In the genomic region with DNA sequence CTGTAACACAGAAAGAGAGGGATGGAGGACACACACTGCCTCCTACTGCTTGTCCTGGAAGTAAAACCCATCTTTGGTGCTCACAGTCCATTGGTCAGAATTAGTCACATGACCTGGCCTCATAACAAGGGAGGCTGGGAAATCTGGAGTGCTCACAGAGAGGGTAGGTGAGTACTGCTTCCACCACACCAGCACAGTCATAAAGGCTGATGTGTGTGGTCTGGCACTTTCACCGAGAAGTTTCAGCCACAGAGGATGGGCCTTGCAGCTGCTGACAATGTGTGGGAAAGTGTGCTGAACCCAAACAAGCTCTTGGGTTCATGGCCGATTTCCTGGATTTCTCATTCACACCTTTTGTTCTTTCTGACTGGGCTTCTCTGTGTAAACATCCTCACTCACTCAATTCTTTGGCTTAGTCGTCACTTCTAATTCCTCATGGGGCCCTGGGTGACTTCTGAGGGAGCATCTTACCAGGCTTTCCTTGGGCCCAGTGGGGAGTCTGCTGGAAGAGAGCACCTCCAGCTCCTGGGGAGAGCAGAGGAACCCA, we compare ENCODE assay signal across 7 cellular contexts.
A peak's percentile ranks its signal among the peaks of the same experiment; 100 is the strongest.
DNase-seq lines count a peak whose midpoint lies in the region; ATAC-seq and TF ChIP-seq lines count a peak whose summit lies in the region.

No MANE protein-coding gene starts in this region.

- H2BK120ac ChIP-seq in neuronal stem cell (ENCODE audit: low read depth, low read length): no peak overlapping the region

- H3K27me3 ChIP-seq in SJSA1 (replicated peaks) (no peaks in the 10 kb centered on the region), neuronal stem cell (ENCODE audit: control insufficient read depth in 3 of 3, insufficient read depth in 3 of 3, low read depth in 1 of 3, low read length in 3 of 3) (no peaks in the 10 kb centered on the region), colonic mucosa (no peaks in the 10 kb centered on the region)

- TF ChIP-seq CTCF in colonic mucosa (IDR thresholded peaks at IDR 0.05) (no peak), osteocyte (IDR thresholded peaks at IDR 0.05) (no peak)

- DNase-seq in SJSA1 (ENCODE audit: low read depth in 1 of 2, low spot score in 2 of 2): peak; percentile 93 to 96
- DNase-seq in neuronal stem cell (ENCODE audit: low spot score): no peak
- DNase-seq in putamen (ENCODE audit: low spot score): no peak
- DNase-seq in colonic mucosa: no peak
- no peak for DNase-seq in osteocyte (ENCODE audit: extremely low spot score, unreplicated experiment)

- no peak overlapping the region for H3K27ac Mint-ChIP-seq in osteocyte (ENCODE audit: unreplicated experiment)

- H3K27ac ChIP-seq in SJSA1: peak overlapping the region; percentile 78
- H3K27ac ChIP-seq in neuronal stem cell (replicated peaks; ENCODE audit: low read length): no peak overlapping the region
- no peak overlapping the region for H3K27ac ChIP-seq in colonic mucosa

- H3K4me1 ChIP-seq in SJSA1 (replicated peaks): peaks cover 38% of the 10 kb centered on the region
- no peaks in the 10 kb centered on the region for H3K4me1 ChIP-seq in neuronal stem cell (ENCODE audit: control insufficient read depth in 2 of 2, insufficient read depth in 1 of 2, low read depth in 1 of 2, low read length in 2 of 2)
- H3K4me1 ChIP-seq in colonic mucosa: no peaks in the 10 kb centered on the region

- H3K9ac ChIP-seq in neuronal stem cell (ENCODE audit: low read depth, low read length, poor library complexity): no peak overlapping the region
- H3K9ac ChIP-seq in colonic mucosa (ENCODE audit: low read depth in 2 of 2, low read length in 2 of 2): no peak overlapping the region

- peaks cover 7% of the 10 kb centered on the region for H3K27me3 Mint-ChIP-seq in osteocyte (ENCODE audit: unreplicated experiment)

- no peak overlapping the region for H2BK15ac ChIP-seq in neuronal stem cell (ENCODE audit: low read length)

- no peak overlapping the region for H3K14ac ChIP-seq in neuronal stem cell (ENCODE audit: low read length)

- H3K23ac ChIP-seq in neuronal stem cell (ENCODE audit: low read depth, low read length, poor library complexity): no peak overlapping the region

- H3K9me3 ChIP-seq in SJSA1 (replicated peaks): no peaks in the 10 kb centered on the region
- H3K9me3 ChIP-seq in neuronal stem cell (replicated peaks in 1 of 2; ENCODE audit: control insufficient read depth in 2 of 2, insufficient read depth in 1 of 2, low read depth in 1 of 2, low read length in 2 of 2): peaks cover 0 to 4% of the 10 kb centered on the region in 2 donors
- H3K9me3 ChIP-seq in colonic mucosa: no peaks in the 10 kb centered on the region

- H2BK5ac ChIP-seq in neuronal stem cell (ENCODE audit: low read length): no peak overlapping the region

- no CpG with 5 or more reads among the region's 3 CpGs for WGBS in neuronal stem cell (ENCODE audit: extremely low coverage in 2 of 2, insufficient read length in 2 of 2, insufficient replicate concordance in 1 of 2), 2 donors

- H2AK5ac ChIP-seq in neuronal stem cell (ENCODE audit: low read depth, low read length): no peak overlapping the region

- H3K36me3 ChIP-seq in SJSA1: no peaks in the 10 kb centered on the region
- no peaks in the 10 kb centered on the region for H3K36me3 ChIP-seq in neuronal stem cell (replicated peaks in 1 of 2; ENCODE audit: control insufficient read depth in 2 of 2, insufficient read depth in 2 of 2, low read length in 2 of 2)
- no peaks in the 10 kb centered on the region for H3K36me3 ChIP-seq in colonic mucosa

- peak overlapping the region; percentile 48 for H3K18ac ChIP-seq in neuronal stem cell (ENCODE audit: low read length)

- peaks cover 2% of the 10 kb centered on the region for H3K79me1 ChIP-seq in neuronal stem cell (ENCODE audit: low read depth, low read length)

- H3K4me3 ChIP-seq in SJSA1 (no peak overlapping the region), neuronal stem cell (ENCODE audit: low read length in 2 of 2) (no peak overlapping the region), colonic mucosa (no peak overlapping the region)

- H3K4me2 ChIP-seq in neuronal stem cell (ENCODE audit: insufficient read depth, low read length, poor library complexity, severe bottlenecking): no peak overlapping the region

- H4K91ac ChIP-seq in neuronal stem cell (ENCODE audit: low read depth, low read length, poor library complexity): no peak overlapping the region

- ATAC-seq in GM19025 (IDR thresholded peaks at IDR 0.05; ENCODE audit: low read depth, unreplicated experiment) (peak; percentile 96), HG02759 (IDR thresholded peaks at IDR 0.05; ENCODE audit: unreplicated experiment) (peak; percentile 100)

- no peak overlapping the region for H3K4me3 Mint-ChIP-seq in osteocyte (ENCODE audit: unreplicated experiment)

- no peak overlapping the region for H4K8ac ChIP-seq in neuronal stem cell (ENCODE audit: low read depth, low read length)

- no peaks in the 10 kb centered on the region for H3K4me1 Mint-ChIP-seq in osteocyte (ENCODE audit: unreplicated experiment)

- H3K36me3 Mint-ChIP-seq in osteocyte (ENCODE audit: unreplicated experiment): no peaks in the 10 kb centered on the region

- no peak overlapping the region for H2BK12ac ChIP-seq in neuronal stem cell (ENCODE audit: low read length)

- intact Hi-C loops in colonic mucosa (cut with DNase I): no loop called here

- no peaks in the 10 kb centered on the region for H3K9me3 Mint-ChIP-seq in osteocyte (ENCODE audit: unreplicated experiment)

- H2AFZ ChIP-seq in neuronal stem cell (ENCODE audit: low read length): no peak overlapping the region

- H3K4ac ChIP-seq in neuronal stem cell (ENCODE audit: low read length): no peak overlapping the region

Comparison
In these comparisons a context has a peak if more than half of its experiments do, and no peak if none do; other contexts are left out.
1. DNase-seq: peak in SJSA1 (2 of 2); none in neuronal stem cell (single experiment), putamen (single experiment), colonic mucosa (single experiment) and osteocyte (single experiment).